ENCODE assay signal across 8 cellular contexts in the genomic region with DNA sequence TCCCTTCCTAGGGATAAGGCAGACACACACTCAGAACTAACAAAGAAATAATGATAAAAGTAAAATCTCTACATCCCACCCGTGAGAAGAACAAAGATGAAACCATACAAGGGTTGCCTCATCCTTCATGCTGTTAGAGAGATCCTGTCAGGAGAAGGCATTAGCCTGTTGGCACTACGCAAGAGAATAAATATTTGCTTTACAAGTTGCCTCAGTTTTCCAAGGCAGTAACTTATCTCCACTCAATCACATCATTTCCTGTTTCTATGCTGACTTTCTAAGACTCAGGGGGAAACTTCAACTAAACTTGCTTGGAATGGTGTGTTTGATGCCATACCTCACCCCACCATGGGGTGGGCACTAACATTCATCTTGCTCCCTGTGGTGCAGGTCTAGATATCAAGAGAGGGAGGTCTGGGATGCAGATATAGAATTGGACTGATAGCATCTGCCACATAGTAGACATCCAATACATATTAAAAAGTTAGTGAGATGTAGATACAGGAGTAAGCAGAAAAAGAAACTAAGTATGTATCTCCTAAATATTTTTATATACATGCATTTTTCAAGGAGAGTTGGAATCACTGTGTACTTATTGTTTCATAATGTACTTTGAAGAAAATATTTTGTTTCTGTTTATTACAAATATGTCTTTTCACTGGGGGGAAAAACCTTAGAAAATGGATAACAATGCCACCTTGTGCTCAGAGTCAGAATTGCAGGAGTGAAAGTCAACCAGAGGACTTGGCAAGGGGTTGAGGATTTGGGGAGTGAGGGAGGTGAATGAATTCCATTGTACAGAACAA. TPM values are rescaled to one million over a fixed set of nuclear protein-coding genes. Genes with fewer than 3 reads are reported as not detected.
A peak's percentile ranks its signal among the peaks of the same experiment; 100 is the strongest.
DNase-seq lines count a peak whose midpoint lies in the region; ATAC-seq and TF ChIP-seq lines count a peak whose summit lies in the region.

No MANE protein-coding gene starts in this region.

- H3K4me1 ChIP-seq in foreskin keratinocyte = peaks cover 4% of the 10 kb centered on the region

- TF ChIP-seq CTCF in foreskin keratinocyte (conservative IDR thresholded peaks at IDR 0.05) = peak; percentile 64

- DNase-seq in AG08396 (ENCODE audit: low spot score) (peak; percentile 49), G401 (ENCODE audit: low spot score) (peak; percentile 48), foreskin keratinocyte (no peak), occipital lobe (lab: John Stamatoyannopoulos, UW) (no peak)
- peak; percentile 18 for DNase-seq in Jurkat, Clone E6-1 (ENCODE audit: low read depth, low spot score)
- peak; percentile 2 to 47 for DNase-seq in stimulated activated effector memory CD8-positive, alpha-beta T cell treated with anti-CD3 and anti-CD28 coated beads, Interleukin-12 subunit alpha, Interleukin-12 subunit beta, amount 100 ng/mL, for 72 hours (ENCODE audit: low spot score in 2 of 2)

- H3K4me1 Mint-ChIP-seq in stimulated activated effector memory CD8-positive, alpha-beta T cell treated with anti-CD3 and anti-CD28 coated beads, Interleukin-12 subunit alpha, Interleukin-12 subunit beta, amount 100 ng/mL, for 72 hours = no peaks in the 10 kb centered on the region
- no peaks in the 10 kb centered on the region for H3K4me1 Mint-ChIP-seq in activated T-helper 17 cell treated with anti-CD3 and anti-CD28 coated beads, Interleukin-2, amount 50 U/mL, for 72 hours

- H3K27me3 Mint-ChIP-seq in activated T-helper 17 cell treated with anti-CD3 and anti-CD28 coated beads, Interleukin-2, amount 50 U/mL, for 72 hours = no peaks in the 10 kb centered on the region

- no peak overlapping the region for H3K27ac ChIP-seq in foreskin keratinocyte

- H3K36me3 Mint-ChIP-seq in stimulated activated effector memory CD8-positive, alpha-beta T cell treated with anti-CD3 and anti-CD28 coated beads, Interleukin-12 subunit alpha, Interleukin-12 subunit beta, amount 100 ng/mL, for 72 hours = no peaks in the 10 kb centered on the region
- H3K36me3 Mint-ChIP-seq in activated T-helper 17 cell treated with anti-CD3 and anti-CD28 coated beads, Interleukin-2, amount 50 U/mL, for 72 hours (ENCODE audit: low read depth) = no peaks in the 10 kb centered on the region

- in situ Hi-C loops in G401 (cut with HindIII; ENCODE audit: low sequenced_read_pairs) = no loop called here

- no peak overlapping the region for H3K27ac Mint-ChIP-seq in stimulated activated effector memory CD8-positive, alpha-beta T cell treated with anti-CD3 and anti-CD28 coated beads, Interleukin-12 subunit alpha, Interleukin-12 subunit beta, amount 100 ng/mL, for 72 hours
- H3K27ac Mint-ChIP-seq in activated T-helper 17 cell treated with anti-CD3 and anti-CD28 coated beads, Interleukin-2, amount 50 U/mL, for 72 hours = no peak overlapping the region

- no peaks in the 10 kb centered on the region for H3K27me3 ChIP-seq in foreskin keratinocyte

- no peak overlapping the region for H3K4me3 Mint-ChIP-seq in stimulated activated effector memory CD8-positive, alpha-beta T cell treated with anti-CD3 and anti-CD28 coated beads, Interleukin-12 subunit alpha, Interleukin-12 subunit beta, amount 100 ng/mL, for 72 hours
- H3K4me3 Mint-ChIP-seq in activated T-helper 17 cell treated with anti-CD3 and anti-CD28 coated beads, Interleukin-2, amount 50 U/mL, for 72 hours = no peak overlapping the region

- no peaks in the 10 kb centered on the region for H3K9me3 Mint-ChIP-seq in stimulated activated effector memory CD8-positive, alpha-beta T cell treated with anti-CD3 and anti-CD28 coated beads, Interleukin-12 subunit alpha, Interleukin-12 subunit beta, amount 100 ng/mL, for 72 hours
- H3K9me3 Mint-ChIP-seq in activated T-helper 17 cell treated with anti-CD3 and anti-CD28 coated beads, Interleukin-2, amount 50 U/mL, for 72 hours = no peaks in the 10 kb centered on the region

- peak; percentile 75 for ATAC-seq in SK-N-SH treated with all-trans-retinoic acid at 6 μM for 48 hours
- no peak for ATAC-seq in foreskin keratinocyte
- no peak for ATAC-seq in stimulated activated effector memory CD8-positive, alpha-beta T cell treated with anti-CD3 and anti-CD28 coated beads, Interleukin-12 subunit alpha, Interleukin-12 subunit beta, amount 100 ng/mL, for 72 hours
- no peak for ATAC-seq in activated T-helper 17 cell treated with anti-CD3 and anti-CD28 coated beads, Interleukin-2, amount 50 U/mL, for 72 hours (replicated peaks)

- H3K4me3 ChIP-seq in Jurkat, Clone E6-1 (ENCODE audit: low read length) = no peak overlapping the region

TF ChIP-seq in SK-N-SH treated with all-trans-retinoic acid at 6 μM for 48 hours, 23 proteins besides CTCF, POLR2A, EP300 and RAD21:
- TF ChIP-seq ESRRG (CRISPR knock-in tag; IDR thresholded peaks at IDR 0.05) = no peak

RNA-seq across cellular contexts. Expression of a gene that starts 57.2 kb away (rescaled TPM):
- 61.7 and 62.2 TPM in 2 replicates for total RNA-seq in G401 (2014; rRNA removed; shearing (Covaris generic))
- polyA plus RNA-seq in Jurkat, Clone E6-1 (2012; ENCODE audit: insufficient read depth, insufficient read length) = 18.9 TPM
- total RNA-seq in foreskin keratinocyte = 32.1 and 48.2 TPM in 2 replicates
- 38.9 and 54.9 TPM in 2 replicates for polyA plus RNA-seq in foreskin keratinocyte
- total RNA-seq in occipital lobe = 98.1 TPM
- 1 to 10 TPM; 5.0 to 7.3 TPM for total RNA-seq in activated T-helper 17 cell treated with anti-CD3 and anti-CD28 coated beads, Interleukin-2, amount 50 U/mL, for 72 hours

Comparison
In these comparisons a context has a peak if more than half of its experiments do, and no peak if none do; other contexts are left out.
1. DNase-seq: peak in AG08396 (single experiment), G401 (single experiment), Jurkat, Clone E6-1 (single experiment) and stimulated activated effector memory CD8-positive, alpha-beta T cell treated with anti-CD3 and anti-CD28 coated beads, Interleukin-12 subunit alpha, Interleukin-12 subunit beta, amount 100 ng/mL, for 72 hours (2 of 2); none in foreskin keratinocyte (0 of 2) and occipital lobe (single experiment).